In the genomic region with DNA sequence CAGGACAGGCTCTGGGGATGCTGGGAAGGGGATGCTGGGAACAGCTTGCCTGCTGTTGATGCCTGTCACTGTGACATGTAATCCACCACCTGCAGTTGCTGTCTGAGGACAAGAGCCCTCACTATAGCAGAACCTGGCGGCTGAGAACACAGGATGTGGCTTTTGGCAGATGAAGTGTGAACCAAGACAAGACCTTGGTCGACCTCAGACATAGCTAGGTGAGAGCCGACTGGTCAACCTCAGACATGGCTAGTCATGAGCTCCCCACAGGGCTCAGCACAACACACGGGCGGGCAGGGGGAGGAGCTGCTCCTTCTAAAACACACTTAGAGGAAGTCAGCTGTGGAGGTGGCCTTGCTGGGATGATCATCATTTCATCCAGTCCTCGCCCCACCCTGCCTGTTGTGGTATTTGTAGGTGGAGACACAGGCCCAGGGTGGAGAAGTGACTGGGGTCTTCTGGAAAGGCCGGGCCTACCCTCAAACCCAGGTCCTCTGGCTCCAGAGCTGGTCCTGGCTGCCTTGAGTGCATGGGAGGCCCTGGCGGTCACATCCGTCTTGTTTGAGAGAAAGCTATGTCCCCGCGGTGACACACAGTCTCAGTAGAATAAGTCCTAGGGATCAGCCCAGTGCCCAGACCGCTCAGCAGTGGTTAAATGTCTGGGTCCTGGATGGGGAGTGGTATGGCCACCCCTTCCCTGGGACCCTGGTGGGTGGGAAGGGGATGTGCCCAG, we compare ENCODE assay signal across 8 cellular contexts. TPM values are rescaled to one million over a fixed set of nuclear protein-coding genes. Genes with fewer than 3 reads are reported as not detected.
DNase-seq lines count a peak whose midpoint lies in the region; ATAC-seq and TF ChIP-seq lines count a peak whose summit lies in the region.

No MANE protein-coding gene starts in this region.

- ATAC-seq in CD4-positive, CD25-positive, alpha-beta regulatory T cell (ENCODE audit: low read depth in 2 of 2) = peak; percentile 93 to 97
- ATAC-seq in GM19467 (IDR thresholded peaks at IDR 0.05; ENCODE audit: unreplicated experiment) = peak; percentile 86
- ATAC-seq in HG03571 (IDR thresholded peaks at IDR 0.05; ENCODE audit: unreplicated experiment) = peak; percentile 83

- no peak for TF ChIP-seq CTCF in astrocyte of the cerebellum (IDR thresholded peaks at IDR 0.05; ENCODE audit: low read depth, low read length, missing control alignments)

- no peak overlapping the region for H3K9ac ChIP-seq in GM23248

- H3K79me2 ChIP-seq in GM23248 (ENCODE audit: insufficient read depth) = no peaks in the 10 kb centered on the region

- no peak overlapping the region for H2AFZ ChIP-seq in GM23248

- peak overlapping the region; percentile 86 for H3K4me3 ChIP-seq in CD4-positive, CD25-positive, alpha-beta regulatory T cell (ENCODE audit: low read depth, low read length)
- H3K4me3 ChIP-seq in astrocyte of the cerebellum (ENCODE audit: low read depth, low read length) (no peak overlapping the region), GM23248 (no peak overlapping the region)

- H3K4me1 Mint-ChIP-seq in CD4-positive, CD25-positive, alpha-beta regulatory T cell = peaks cover 37 to 95% (median 71%) of the 10 kb centered on the region in 4 donors

- peaks cover 43% of the 10 kb centered on the region for H3K36me3 Mint-ChIP-seq in CD4-positive, CD25-positive, alpha-beta regulatory T cell

- H3K9me2 ChIP-seq in GM23248 (ENCODE audit: insufficient read depth) = no peaks in the 10 kb centered on the region

- peak overlapping the region; percentile 89 for H3K27ac ChIP-seq in CD4-positive, CD25-positive, alpha-beta regulatory T cell (ENCODE audit: insufficient read depth, low read length, poor library complexity, severe bottlenecking)
- no peak overlapping the region for H3K27ac ChIP-seq in GM23248

- H3K27me3 Mint-ChIP-seq in CD4-positive, CD25-positive, alpha-beta regulatory T cell = no peaks in the 10 kb centered on the region

- no peaks in the 10 kb centered on the region for H3F3A ChIP-seq in GM23248 (ENCODE audit: insufficient read depth)

- H3K4me1 ChIP-seq in CD4-positive, CD25-positive, alpha-beta regulatory T cell (ENCODE audit: control insufficient read depth, insufficient read depth, low read length, poor library complexity, severe bottlenecking) = peaks cover 81% of the 10 kb centered on the region
- peaks cover 8% of the 10 kb centered on the region; the same call in 1 of the 2 replicates for H3K4me1 ChIP-seq in GM23248 (ENCODE audit: insufficient read depth)

- 74 to 79% methylated on average over 12 of the region's 12 CpGs for WGBS in GM23248 (ENCODE audit: low coverage in 1 of 2, low lambda C conversion rate in 2 of 2, missing lambda C conversion rate in 2 of 2), 2 experiments

- peaks cover 26% of the 10 kb centered on the region for H3K36me3 ChIP-seq in CD4-positive, CD25-positive, alpha-beta regulatory T cell (ENCODE audit: control insufficient read depth, insufficient read depth, low read length)
- no peaks in the 10 kb centered on the region for H3K36me3 ChIP-seq in GM23248 (ENCODE audit: low read depth)

- H3K4me3 Mint-ChIP-seq in CD4-positive, CD25-positive, alpha-beta regulatory T cell = peak overlapping the region; percentile 76 to 92 (median 88)

- peak; percentile 71 to 99 (median 92) for DNase-seq in CD4-positive, CD25-positive, alpha-beta regulatory T cell
- DNase-seq in T-helper 9 cell (peak; percentile 75), astrocyte of the cerebellum (ENCODE audit: low read depth) (peak; percentile 20), GM23248 (no peak), NCI-H1092 (lab: John Stamatoyannopoulos, UW) (no peak)
- peak; percentile 55 to 70 for DNase-seq in stimulated activated CD4-positive, alpha-beta T cell treated with anti-CD3 and anti-CD28 coated beads, Interleukin-15, amount 100 ng/mL, for 1 hour (ENCODE audit: low read depth in 1 of 2, low spot score in 1 of 2)

- H3K4me2 ChIP-seq in GM23248 (ENCODE audit: unreplicated experiment) = no peak overlapping the region

- in situ Hi-C loops in astrocyte of the cerebellum (cut with HindIII; ENCODE audit: low sequenced_read_pairs) = no loop called here
- in situ Hi-C loops in GM23248 (cut with MboI) = no loop called here

- H4K20me1 ChIP-seq in GM23248 (ENCODE audit: insufficient read depth) = no peaks in the 10 kb centered on the region

- H3K9me3 Mint-ChIP-seq in CD4-positive, CD25-positive, alpha-beta regulatory T cell = no peaks in the 10 kb centered on the region

- no peaks in the 10 kb centered on the region for H3K27me3 ChIP-seq in CD4-positive, CD25-positive, alpha-beta regulatory T cell (ENCODE audit: control insufficient read depth, insufficient read depth, low read length)
- 0 out of 2 replicates have a peak, but pooled peaks cover 9% of the 10 kb centered on the region for H3K27me3 ChIP-seq in GM23248 (replicated peaks; ENCODE audit: insufficient read depth)

- H3K9me3 ChIP-seq in CD4-positive, CD25-positive, alpha-beta regulatory T cell (ENCODE audit: control insufficient read depth in 2 of 2, low read length in 2 of 2) = no peaks in the 10 kb centered on the region
- H3K9me3 ChIP-seq in GM23248 (ENCODE audit: low read depth) = no peaks in the 10 kb centered on the region

- H3K27ac Mint-ChIP-seq in CD4-positive, CD25-positive, alpha-beta regulatory T cell = peak overlapping the region; percentile 100

RNA-seq across cellular contexts. Expression of a gene that starts 6.1 kb away (rescaled TPM):
- 68.7 TPM for total RNA-seq in CD4-positive, CD25-positive, alpha-beta regulatory T cell
- polyA plus RNA-seq in CD4-positive, CD25-positive, alpha-beta regulatory T cell = 100 to 1,000 TPM; 187 to 229 (median 210) TPM
- total RNA-seq in GM23248 (2014; rRNA removed; shearing (Covaris generic)) = 0.43 and 0.63 TPM in 2 replicates
- not detected in 2 replicates for polyA plus RNA-seq in GM23248 (2016; fragmentation: Nextera tagmentation; extraction: Ambion mirVana)

RNA-seq across cellular contexts. Expression of a gene that starts 31.5 kb away (rescaled TPM):
- 60.0 TPM for total RNA-seq in CD4-positive, CD25-positive, alpha-beta regulatory T cell
- polyA plus RNA-seq in CD4-positive, CD25-positive, alpha-beta regulatory T cell = 10 to 100 TPM; 64.8 to 89.1 (median 75.3) TPM
- 48.8 and 54.1 TPM in 2 replicates for total RNA-seq in GM23248 (2014; rRNA removed; shearing (Covaris generic))
- 58.6 and 69.5 TPM in 2 replicates for polyA plus RNA-seq in GM23248 (2016; fragmentation: Nextera tagmentation; extraction: Ambion mirVana)

Comparison
In these comparisons a context has a peak if more than half of its experiments do, and no peak if none do; other contexts are left out.
1. DNase-seq: peak in CD4-positive, CD25-positive, alpha-beta regulatory T cell (3 of 3), T-helper 9 cell (single experiment), astrocyte of the cerebellum (single experiment) and stimulated activated CD4-positive, alpha-beta T cell treated with anti-CD3 and anti-CD28 coated beads, Interleukin-15, amount 100 ng/mL, for 1 hour (2 of 2); none in GM23248 (single experiment) and NCI-H1092 (single experiment).
2. RNA of a gene that starts 6.1 kb away (total RNA-seq): 68.7 TPM in CD4-positive, CD25-positive, alpha-beta regulatory T cell (single experiment); 0.43 to 0.63 TPM in GM23248; every median in the first group is over 10 times any median in the second.
3. Peak in every context shown above with its lines, with median percentiles within 50 percentile points of each other: ATAC-seq.